8 cellular contexts compared by ENCODE assay signal in the genomic region with DNA sequence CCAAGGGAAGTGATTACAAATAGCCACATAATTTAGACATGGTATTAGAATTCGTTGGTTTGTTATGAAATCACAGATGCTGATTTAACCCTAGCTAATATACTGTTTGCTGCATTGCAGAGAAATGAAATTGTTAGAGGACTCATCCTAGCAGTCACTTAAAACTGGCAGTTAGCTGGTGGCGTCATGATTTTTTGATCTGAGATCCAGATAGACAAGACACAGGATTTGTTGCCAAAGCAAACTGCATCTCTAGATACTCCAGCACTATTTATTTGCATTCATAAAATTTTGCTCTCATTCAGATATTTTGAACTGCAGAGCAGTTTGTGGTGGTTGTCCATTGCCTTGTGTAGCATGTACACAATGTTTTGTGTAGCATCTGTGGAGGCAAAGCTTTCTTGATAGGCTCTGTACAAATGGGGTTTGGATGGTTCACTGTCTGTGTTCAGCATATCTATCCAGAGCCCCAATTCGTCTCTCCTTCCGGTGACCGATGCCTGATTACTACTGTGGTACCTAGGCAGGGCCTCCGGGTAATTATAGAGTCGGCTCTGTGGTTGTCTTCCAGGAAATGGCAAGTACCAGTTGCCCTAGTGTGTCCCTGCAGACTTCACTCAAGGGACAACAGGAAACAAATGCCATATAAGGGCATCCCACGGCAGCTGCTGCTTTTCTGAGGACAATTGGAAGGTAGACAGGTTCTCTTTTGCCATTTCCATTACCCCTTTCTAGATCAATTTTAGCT. TPM values are rescaled to one million over a fixed set of nuclear protein-coding genes. Genes with fewer than 3 reads are reported as not detected.
A peak's percentile ranks its signal among the peaks of the same experiment; 100 is the strongest.
DNase-seq lines count a peak whose midpoint lies in the region; ATAC-seq and TF ChIP-seq lines count a peak whose summit lies in the region.

No MANE protein-coding gene starts in this region.

- no peaks in the 10 kb centered on the region for H3K9me3 ChIP-seq in A673 (ENCODE audit: low read depth, low read length, poor library complexity, severe bottlenecking)
- H3K9me3 ChIP-seq in neural progenitor cell (ENCODE audit: low read depth): no peaks in the 10 kb centered on the region

- H3K4me1 Mint-ChIP-seq in activated CD8-positive, alpha-beta memory T cell treated with anti-CD3 and anti-CD28 coated beads, Interleukin-2, amount 10 ng/mL, durations not matched to agents 7 days and 5 days: peaks cover 33% of the 10 kb centered on the region
- no peaks in the 10 kb centered on the region for H3K4me1 Mint-ChIP-seq in neural progenitor cell

- H4K20me1 ChIP-seq in neural progenitor cell (ENCODE audit: low read depth): no peaks in the 10 kb centered on the region

- no peak overlapping the region for H3K9ac ChIP-seq in neural progenitor cell

- no peaks in the 10 kb centered on the region for H3F3A ChIP-seq in neural progenitor cell (ENCODE audit: low read depth)

- DNase-seq in A673 (ENCODE audit: low spot score) (peak; percentile 1), NCI-H2227 (lab: John Stamatoyannopoulos, UW; ENCODE audit: unreplicated experiment) (peak; percentile 86), neural progenitor cell (ENCODE audit: low spot score) (peak; percentile 51), epidermal melanocyte (ENCODE audit: insufficient read length, low spot score) (no peak), head of caudate nucleus (no peak)
- DNase-seq in activated CD8-positive, alpha-beta memory T cell treated with anti-CD3 and anti-CD28 coated beads, Interleukin-2, amount 10 ng/mL, durations not matched to agents 7 days and 5 days: peak; percentile 87

- peaks cover 2% of the 10 kb centered on the region for H3K9me3 Mint-ChIP-seq in activated CD8-positive, alpha-beta memory T cell treated with anti-CD3 and anti-CD28 coated beads, Interleukin-2, amount 10 ng/mL, durations not matched to agents 7 days and 5 days (ENCODE audit: low read depth)
- H3K9me3 Mint-ChIP-seq in neural progenitor cell: no peaks in the 10 kb centered on the region

- H3K36me3 Mint-ChIP-seq in activated CD8-positive, alpha-beta memory T cell treated with anti-CD3 and anti-CD28 coated beads, Interleukin-2, amount 10 ng/mL, durations not matched to agents 7 days and 5 days: peaks cover 3% of the 10 kb centered on the region
- H3K36me3 Mint-ChIP-seq in neural progenitor cell: no peaks in the 10 kb centered on the region

- H3K4me1 ChIP-seq in A673 (ENCODE audit: insufficient read depth, low read length, poor library complexity, severe bottlenecking) (no peaks in the 10 kb centered on the region), neural progenitor cell (no peaks in the 10 kb centered on the region)

- H2AFZ ChIP-seq in neural progenitor cell (replicated peaks): peak overlapping the region; percentile 91

- BruUV-seq in A673 (replicated peaks; lab: Mats Ljungman, UMichigan): no TSS peak

- no peaks in the 10 kb centered on the region for H3K36me3 ChIP-seq in A673 (ENCODE audit: insufficient read depth, low read length, poor library complexity, severe bottlenecking)
- no peaks in the 10 kb centered on the region for H3K36me3 ChIP-seq in neural progenitor cell

- H3K27ac Mint-ChIP-seq in activated CD8-positive, alpha-beta memory T cell treated with anti-CD3 and anti-CD28 coated beads, Interleukin-2, amount 10 ng/mL, durations not matched to agents 7 days and 5 days: peak overlapping the region; percentile 78
- no peak overlapping the region for H3K27ac Mint-ChIP-seq in neural progenitor cell

- no peaks in the 10 kb centered on the region for H3K27me3 Mint-ChIP-seq in activated CD8-positive, alpha-beta memory T cell treated with anti-CD3 and anti-CD28 coated beads, Interleukin-2, amount 10 ng/mL, durations not matched to agents 7 days and 5 days
- H3K27me3 Mint-ChIP-seq in neural progenitor cell (ENCODE audit: insufficient read depth, low read depth): peaks cover 2% of the 10 kb centered on the region

- H3K27me3 ChIP-seq in A673 (replicated peaks; ENCODE audit: insufficient read depth, low read depth, low read length, poor library complexity) (no peaks in the 10 kb centered on the region), neural progenitor cell (no peaks in the 10 kb centered on the region)

- intact Hi-C loops in A673 (cut with micrococcal nuclease; ENCODE audit: unreplicated experiment) (no loop called here), head of caudate nucleus (cut with DNase I) (no loop called here)

- no peaks in the 10 kb centered on the region for H3K79me2 ChIP-seq in neural progenitor cell (ENCODE audit: low read depth)

- no peak overlapping the region for H3K4me2 ChIP-seq in neural progenitor cell

- no peak overlapping the region for H3K27ac ChIP-seq in A673 (ENCODE audit: low read depth, low read length, poor library complexity, severe bottlenecking)
- no peak overlapping the region for H3K27ac ChIP-seq in neural progenitor cell

- POLR2A ChIA-PET in A673 (lab: Charles Lee; ENCODE audit: low non-redundant PET): no interaction called here

- CTCF ChIA-PET in A673 (lab: Charles Lee): no interaction called here
- CTCF ChIA-PET in activated CD8-positive, alpha-beta memory T cell treated with anti-CD3 and anti-CD28 coated beads, Interleukin-2, amount 10 ng/mL, durations not matched to agents 7 days and 5 days (lab: Charles Lee): interaction anchor here (0.7 to 1.5 kb wide), 3 partner anchors 9 to 729 kb away, joined by 3 to 4 read pairs (median 4); no protein-coding TSS in a partner anchor

- peak; percentile 99 for ATAC-seq in GM19035 (IDR thresholded peaks at IDR 0.05; ENCODE audit: unreplicated experiment)
- peak; percentile 100 for ATAC-seq in HG03066 (IDR thresholded peaks at IDR 0.05; ENCODE audit: low read depth, unreplicated experiment)
- peak; percentile 100 for ATAC-seq in activated CD8-positive, alpha-beta memory T cell treated with anti-CD3 and anti-CD28 coated beads, Interleukin-2, amount 10 ng/mL, durations not matched to agents 7 days and 5 days

- peak overlapping the region; percentile 9 for H3K4me3 Mint-ChIP-seq in activated CD8-positive, alpha-beta memory T cell treated with anti-CD3 and anti-CD28 coated beads, Interleukin-2, amount 10 ng/mL, durations not matched to agents 7 days and 5 days
- no peak overlapping the region for H3K4me3 Mint-ChIP-seq in neural progenitor cell

- no peak for TF ChIP-seq CTCF in A673 (conservative IDR thresholded peaks at IDR 0.05; ENCODE audit: low read depth, low read length)
- TF ChIP-seq CTCF in neural progenitor cell (IDR thresholded peaks at IDR 0.05): no peak

- no peak overlapping the region for H3K4me3 ChIP-seq in A673 (ENCODE audit: low read depth, low read length, poor library complexity, severe bottlenecking)
- H3K4me3 ChIP-seq in neural progenitor cell: no peak overlapping the region

RNA-seq across cellular contexts. Expression of gene SPARCL1, which starts 30.1 kb away (rescaled TPM):
- total RNA-seq in A673 (2021): 1.1 and 1.8 TPM in 2 replicates
- total RNA-seq in activated CD8-positive, alpha-beta memory T cell treated with anti-CD3 and anti-CD28 coated beads, Interleukin-2, amount 10 ng/mL, durations not matched to agents 7 days and 5 days: not detected
- 0.43 TPM in 1 of 2 replicates, not detected in the other for total RNA-seq in neural progenitor cell (ENCODE audit: low replicate concordance)

RNA-seq across cellular contexts. Expression of gene DSPP, which starts 49.1 kb away (rescaled TPM):
- total RNA-seq in A673 (2021): not detected in 2 replicates
- not detected for total RNA-seq in activated CD8-positive, alpha-beta memory T cell treated with anti-CD3 and anti-CD28 coated beads, Interleukin-2, amount 10 ng/mL, durations not matched to agents 7 days and 5 days
- 0.21 TPM in 1 of 2 replicates, not detected in the other for total RNA-seq in neural progenitor cell (ENCODE audit: low replicate concordance)

Comparison
In these comparisons a context has a peak if more than half of its experiments do, and no peak if none do; other contexts are left out.
1. DNase-seq: peak in A673 (single experiment), NCI-H2227 (single experiment), activated CD8-positive, alpha-beta memory T cell treated with anti-CD3 and anti-CD28 coated beads, Interleukin-2, amount 10 ng/mL, durations not matched to agents 7 days and 5 days (single experiment) and neural progenitor cell (single experiment); none in epidermal melanocyte (single experiment) and head of caudate nucleus (0 of 42).
2. Peak in every context shown above with its lines, with median percentiles within 50 percentile points of each other: ATAC-seq.